17 cellular contexts compared by ENCODE assay signal in the genomic region with DNA sequence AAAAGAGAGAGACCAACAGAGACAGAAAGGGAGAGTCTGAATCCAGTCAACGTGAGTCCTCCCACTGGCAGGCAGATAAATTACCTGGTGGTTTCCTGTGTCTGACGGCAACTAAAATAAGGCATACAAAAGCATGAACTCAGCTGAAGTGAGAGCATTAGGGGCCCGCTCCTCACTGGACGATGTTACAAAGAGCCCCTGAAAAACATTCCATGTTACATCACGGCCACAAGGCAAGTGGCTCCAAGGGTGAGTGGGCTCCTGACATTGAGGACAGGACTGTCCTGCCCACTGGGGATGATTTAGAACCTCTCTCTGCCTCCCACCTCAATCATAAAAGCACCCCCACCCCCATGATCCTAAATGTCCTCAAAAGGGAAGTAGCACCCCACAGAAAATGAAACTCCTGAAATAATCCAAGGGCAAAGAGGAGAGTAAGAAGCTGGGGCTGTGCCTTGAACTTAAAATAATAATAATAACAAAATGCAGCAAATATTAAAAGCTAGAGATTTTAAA.
DNase-seq lines count a peak whose midpoint lies in the region; ATAC-seq and TF ChIP-seq lines count a peak whose summit lies in the region.
"Had no signal": no experiment of that assay in that cellular context is flagged by ENCODE, and none has a peak within 500 bp of the region (broad histone marks: within the 10 kb centered on the region; RNA-seq: fewer than 3 reads in every experiment).

No MANE protein-coding gene starts in this region.

- no peak overlapping the region for H3K4me3 Mint-ChIP-seq in CD4-positive, alpha-beta T cell
- H3K4me3 Mint-ChIP-seq: H9 had no signal

- POLR2A ChIA-PET in CD4-positive, alpha-beta T cell (lab: Charles Lee) = interaction anchor here (0.8 kb wide), 1 partner anchor 147 kb away, joined by 3 read pairs; no protein-coding TSS in a partner anchor

- H3K9ac ChIP-seq in OCI-LY3 (ENCODE audit: low read length) = no peak overlapping the region

- H2AFZ ChIP-seq in OCI-LY3 (ENCODE audit: low read depth, low read length) (peak overlapping the region; percentile 54; the same call in 1 of the 2 replicates), hepatocyte (no peak overlapping the region)

- no peaks in the 10 kb centered on the region for H4K20me1 ChIP-seq in OCI-LY3 (ENCODE audit: insufficient read depth, low read length)
- no peaks in the 10 kb centered on the region for H4K20me1 ChIP-seq in hepatocyte (ENCODE audit: insufficient read depth, poor library complexity, severe bottlenecking)

- peak overlapping the region; percentile 9; the same call in 1 of the 2 replicates for H3K4me2 ChIP-seq in OCI-LY3 (ENCODE audit: low read length)
- H3K4me2 ChIP-seq in hepatocyte = no peak overlapping the region

- H3K9me3 ChIP-seq in CD4-positive, alpha-beta T cell (ENCODE audit: control insufficient read depth, low read length) = no peaks in the 10 kb centered on the region
- H3K9me3 ChIP-seq in OCI-LY3 (ENCODE audit: insufficient read depth, low read length) (no peaks in the 10 kb centered on the region), hepatocyte (ENCODE audit: low read depth) (no peaks in the 10 kb centered on the region), aorta (ENCODE audit: control insufficient read depth, low read length) (no peaks in the 10 kb centered on the region)
- H3K9me3 ChIP-seq: colonic mucosa, ovary, upper lobe of left lung had no signal

- no peaks in the 10 kb centered on the region for H3K27me3 Mint-ChIP-seq in CD4-positive, alpha-beta T cell

- no peak overlapping the region for H3K27ac Mint-ChIP-seq in CD4-positive, alpha-beta T cell
- H3K27ac Mint-ChIP-seq: H9 had no signal

- ATAC-seq in CD4-positive, alpha-beta T cell (ENCODE audit: poor library complexity) = peak; percentile 80
- no peak for ATAC-seq in aorta (ENCODE audit: low FRiP score)
- ATAC-seq: left ventricle myocardium superior had no signal

- no peak overlapping the region for H3K4me3 ChIP-seq in OCI-LY3 (ENCODE audit: low read length)
- no peak overlapping the region for H3K4me3 ChIP-seq in hepatocyte
- no peak overlapping the region for H3K4me3 ChIP-seq in aorta (ENCODE audit: low read length in 2 of 2)
- H3K4me3 ChIP-seq: colonic mucosa, ovary, upper lobe of left lung had no signal

- peaks cover 7% of the 10 kb centered on the region for H3K4me1 ChIP-seq in OCI-LY3 (ENCODE audit: low read length)
- peaks cover 8% of the 10 kb centered on the region for H3K4me1 ChIP-seq in hepatocyte (ENCODE audit: insufficient read depth)
- H3K4me1 ChIP-seq in aorta (ENCODE audit: control insufficient read depth in 1 of 2, insufficient read depth in 2 of 2, low read length in 2 of 2) = no peaks in the 10 kb centered on the region
- H3K4me1 ChIP-seq: colonic mucosa had no signal

- intact Hi-C loops in CD4-positive, alpha-beta T cell (cut with DNase I, micrococcal nuclease) = loop anchor here in 1 of 2 experiments (5.0 kb wide), 1 partner anchor 96 kb away; no protein-coding TSS in a partner anchor
- intact Hi-C loops in aorta (cut with DNase I) = no loop called here

- no peaks in the 10 kb centered on the region for H3K9me2 ChIP-seq in hepatocyte (replicated peaks; ENCODE audit: insufficient read depth)

- peak in 3 of 10 experiments; percentile 9 to 24 (median 14) for DNase-seq in CD4-positive, alpha-beta T cell
- DNase-seq in Daoy (ENCODE audit: low read depth) (peak; percentile 36), hepatocyte (ENCODE audit: low spot score) (no peak), SW480 (ENCODE audit: low spot score) (no peak), aorta (no peak)
- no peak for DNase-seq in activated CD4-positive, CD25-positive, alpha-beta regulatory T cell treated with anti-CD3 and anti-CD28 coated beads, Interleukin-2, amount 50 U/mL, for 72 hours
- DNase-seq: colonic mucosa, DMS153, foreskin melanocyte, H9, left ventricle myocardium superior, NCI-H187 treated with DMSO at 0.1 percent for 48 hours, NCI-H524, ovary, upper lobe of left lung had no signal

- WGBS in hepatocyte (ENCODE audit: low lambda C conversion rate, missing lambda C conversion rate) = 59% methylated on average over 5 of the region's 5 CpGs
- 31 to 44% methylated on average over 5 of the region's 5 CpGs for WGBS in aorta, 2 donors

- no peaks in the 10 kb centered on the region for H3K9me3 Mint-ChIP-seq in CD4-positive, alpha-beta T cell
- H3K9me3 Mint-ChIP-seq: H9 had no signal

- no peak overlapping the region for H3K27ac ChIP-seq in CD4-positive, alpha-beta T cell (ENCODE audit: low read depth, low read length)
- H3K27ac ChIP-seq in OCI-LY3 (ENCODE audit: low read length) = no peak overlapping the region
- H3K27ac ChIP-seq in hepatocyte = peak overlapping the region; percentile 23
- H3K27ac ChIP-seq in aorta (ENCODE audit: low read depth in 1 of 2, low read length in 2 of 2) = no peak overlapping the region
- H3K27ac ChIP-seq: colonic mucosa, ovary, upper lobe of left lung, VCaP had no signal

- no peaks in the 10 kb centered on the region for H3K27me3 ChIP-seq in CD4-positive, alpha-beta T cell (ENCODE audit: control insufficient read depth, insufficient read depth, low read length)
- no peaks in the 10 kb centered on the region for H3K27me3 ChIP-seq in OCI-LY3 (ENCODE audit: low read depth, low read length)
- H3K27me3 ChIP-seq in hepatocyte = no peaks in the 10 kb centered on the region
- no peaks in the 10 kb centered on the region for H3K27me3 ChIP-seq in aorta (ENCODE audit: control insufficient read depth in 1 of 2, insufficient read depth in 2 of 2, low read length in 1 of 2)
- H3K27me3 ChIP-seq: colonic mucosa, ovary, upper lobe of left lung had no signal

- no peak for TF ChIP-seq CTCF in CD4-positive, alpha-beta T cell (IDR thresholded peaks at IDR 0.05)
- no peak for TF ChIP-seq CTCF in OCI-LY3 (IDR thresholded peaks at IDR 0.05; ENCODE audit: low read depth, low read length)
- TF ChIP-seq CTCF in hepatocyte (IDR thresholded peaks at IDR 0.05; ENCODE audit: poor library complexity) = no peak

- CTCF ChIA-PET in CD4-positive, alpha-beta T cell (lab: Charles Lee) = interaction anchor here (0.9 to 1.0 kb wide), 2 partner anchors 15 to 148 kb away, joined by 3 read pairs; no protein-coding TSS in a partner anchor

- H3K4me1 Mint-ChIP-seq in CD4-positive, alpha-beta T cell (ENCODE audit: low read depth) = peaks cover 13% of the 10 kb centered on the region

- H3K36me3 ChIP-seq in OCI-LY3 (replicated peaks; ENCODE audit: low read depth, low read length) (no peaks in the 10 kb centered on the region), hepatocyte (replicated peaks; ENCODE audit: insufficient read depth, low read depth) (no peaks in the 10 kb centered on the region), aorta (ENCODE audit: control insufficient read depth in 1 of 2, insufficient read depth in 2 of 2, low read length in 1 of 2) (no peaks in the 10 kb centered on the region)
- H3K36me3 ChIP-seq: colonic mucosa, ovary, upper lobe of left lung had no signal

- no peaks in the 10 kb centered on the region for H3K36me3 Mint-ChIP-seq in CD4-positive, alpha-beta T cell (ENCODE audit: low read depth)

- H3K79me2 ChIP-seq in OCI-LY3 (ENCODE audit: low read length) (no peaks in the 10 kb centered on the region), hepatocyte (no peaks in the 10 kb centered on the region)
